Comparison of ENCODE assay signal across 9 cellular contexts in genomic region chr2:196750977-196751631, GRCh38.
DNase-seq lines count a peak whose midpoint lies in the region; TF ChIP-seq lines count a peak whose summit lies in the region.
"Had no signal": no experiment of that assay in that cellular context is flagged by ENCODE, and none has a peak within 500 bp of the region (broad histone marks: within the 10 kb centered on the region; RNA-seq: fewer than 3 reads in every experiment).

No MANE protein-coding gene starts in this region.

- no peak overlapping the region for H3K4me3 ChIP-seq in HFF-Myc (replicated peaks; ENCODE audit: low read depth, low read length)
- H3K4me3 ChIP-seq in WERI-Rb-1 (ENCODE audit: low read depth, low read length), result no peak overlapping the region
- no peak overlapping the region for H3K4me3 ChIP-seq in cardiac fibroblast (replicated peaks in 1 of 2; ENCODE audit: low read depth in 2 of 2, low read length in 2 of 2)
- H3K4me3 ChIP-seq: BLaER1 treated with 17β-estradiol and CSF1 and Interleukin-3, amounts not matched to agents 10 nM and 100 nM had no signal

- TF ChIP-seq CTCF in HFF-Myc (IDR thresholded peaks at IDR 0.05; ENCODE audit: low read depth, low read length, missing control alignments) (peak; percentile 87), WERI-Rb-1 (IDR thresholded peaks at IDR 0.05; ENCODE audit: low read depth, low read length) (peak; percentile 69), cardiac fibroblast (IDR thresholded peaks at IDR 0.05; ENCODE audit: low read depth, low read length) (peak; percentile 92)

- no peak overlapping the region for H3K27ac ChIP-seq in WERI-Rb-1

- H3K36me3 ChIP-seq in WERI-Rb-1, result no peaks in the 10 kb centered on the region

- no peaks in the 10 kb centered on the region for H3K9me3 ChIP-seq in WERI-Rb-1 (ENCODE audit: severe bottlenecking)

- DNase-seq in NCI-H2081 (lab: John Stamatoyannopoulos, UW), result peak; percentile 3 to 10
- no peak for DNase-seq in NCI-H2081 treated with DMSO at 0.1 percent for 48 hours (lab: John Stamatoyannopoulos, UW)
- peak; percentile 33 for DNase-seq in HFF-Myc (ENCODE audit: extremely low read depth, low read depth)
- DNase-seq in NAMALWA (ENCODE audit: low spot score), result peak; percentile 91
- peak; percentile 54 for DNase-seq in WERI-Rb-1
- DNase-seq in cardiac fibroblast (ENCODE audit: low read depth in 2 of 2), result peak; percentile 78 to 84
- DNase-seq in kidney tubule cell (ENCODE audit: low spot score), result peak; percentile 64
- DNase-seq in stimulated activated CD4-positive, alpha-beta T cell treated with anti-CD3 and anti-CD28 coated beads, Interleukin-4, amount 100 ng/mL, for 48 hours (ENCODE audit: low read depth in 2 of 2), result peak; percentile 50 to 52

- H3K27me3 ChIP-seq in WERI-Rb-1 (ENCODE audit: insufficient read depth, low read depth, severe bottlenecking), result peaks cover 14% of the 10 kb centered on the region
- H3K27me3 ChIP-seq: BLaER1 treated with 17β-estradiol and CSF1 and Interleukin-3, amounts not matched to agents 10 nM and 100 nM had no signal
